Comparison of ENCODE assay signal across 24 cellular contexts in the genomic region with DNA sequence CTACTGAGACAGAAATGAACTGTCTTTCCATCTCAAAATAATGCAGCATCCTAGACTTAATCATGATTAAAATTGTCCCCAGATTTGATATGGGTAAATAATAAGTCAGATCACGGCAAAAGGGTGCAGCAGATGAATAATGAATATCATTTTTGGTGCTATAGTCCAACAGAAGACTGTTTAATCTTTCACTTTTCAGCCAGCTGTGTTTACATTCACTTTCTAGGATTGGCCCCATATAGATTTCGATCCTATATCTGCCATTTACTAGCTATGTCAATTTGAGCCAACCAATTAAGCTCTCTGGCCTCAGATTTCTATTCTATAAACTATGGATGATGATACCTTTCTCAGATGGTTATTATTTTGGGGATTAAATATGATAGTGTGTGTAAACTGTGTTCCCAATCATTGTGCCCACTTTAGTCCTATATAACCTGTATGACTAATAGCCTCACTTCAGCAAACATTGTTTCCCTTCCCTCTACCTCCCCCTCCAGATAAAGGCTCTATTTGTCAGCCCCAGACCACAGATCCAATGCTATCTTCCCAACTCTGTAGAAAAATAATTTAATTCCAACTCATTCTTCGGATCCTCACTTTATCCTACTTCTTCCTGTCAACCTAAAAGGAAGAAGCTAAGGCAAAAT.
"Had no signal": no experiment of that assay in that cellular context is flagged by ENCODE, and none has a peak within 500 bp of the region (broad histone marks: within the 10 kb centered on the region; RNA-seq: fewer than 3 reads in every experiment).

No MANE protein-coding gene starts in this region.

- H3K27me3 ChIP-seq: ascending aorta, cardiac muscle cell, gastrocnemius medialis, pancreas, suprapubic skin, tibial nerve had no signal

- H3K4me1 ChIP-seq: ascending aorta, gastrocnemius medialis, psoas muscle, suprapubic skin, tibial nerve had no signal

- ATAC-seq: gastrocnemius medialis; naive thymus-derived CD8-positive, alpha-beta T cell; pancreas; psoas muscle; stimulated activated naive B cell treated with anti-CD40 and anti-IgM and Interleukin-4, amounts not matched to agents 10 μg/mL and 1 μg/mL and 100 μg/mL, for 72 hours had no signal

- H3K27ac ChIP-seq: ascending aorta, cardiac muscle cell, coronary artery, dorsolateral prefrontal cortex, gastrocnemius medialis, pancreas, psoas muscle, suprapubic skin, tibial nerve had no signal

- DNase-seq: activated CD4-positive, alpha-beta memory T cell treated with anti-CD3 and anti-CD28 coated beads for 36 hours; activated CD4-positive, alpha-beta T cell treated with anti-CD3 and anti-CD28 coated beads, Interleukin-2, amount 10 ng/mL, durations not matched to agents 24 days and 14 days; activated CD4-positive, CD25-positive, alpha-beta regulatory T cell treated with anti-CD3 and anti-CD28 coated beads, Interleukin-2, amount 50 U/mL, for 72 hours; activated CD8-positive, alpha-beta memory T cell treated with anti-CD3 and anti-CD28 coated beads, Interleukin-2, amount 50 U/mL, for 4 hours; activated gamma-delta T cell; activated naive CD4-positive, alpha-beta T cell treated with anti-CD3 and anti-CD28 coated beads, Interleukin-2, amount 10 ng/mL, durations not matched to agents 7 days and 5 days; activated naive CD8-positive, alpha-beta T cell treated with anti-CD3 and anti-CD28 coated beads, Interleukin-2, amount 10 ng/mL, durations not matched to agents 7 days and 5 days; activated T-cell treated with anti-CD3 and anti-CD28 coated beads, Interleukin-2, amount 50 U/mL, for 1 hour; dorsolateral prefrontal cortex; effector memory CD4-positive, alpha-beta T cell; gastrocnemius medialis; hippocampal formation; naive thymus-derived CD8-positive, alpha-beta T cell; nucleus accumbens; pancreas; psoas muscle; stimulated activated CD4-positive, alpha-beta T cell treated with anti-CD3 and anti-CD28 coated beads, Interleukin-15, amount 100 ng/mL, for 24 hours; stimulated activated CD4-positive, alpha-beta T cell treated with anti-CD3 and anti-CD28 coated beads, Interleukin-2, amount 100 ng/mL, for 24 hours; stimulated activated naive B cell treated with anti-CD40 and anti-IgM and Interleukin-4, amounts not matched to agents 10 μg/mL and 1 μg/mL and 100 μg/mL, for 72 hours had no signal

- H3K9me3 ChIP-seq: ascending aorta, gastrocnemius medialis, pancreas, suprapubic skin, tibial nerve had no signal

- H3K4me3 ChIP-seq: ascending aorta, cardiac muscle cell, coronary artery, dorsolateral prefrontal cortex, gastrocnemius medialis, pancreas, psoas muscle, suprapubic skin, tibial nerve had no signal

- H3K36me3 ChIP-seq: ascending aorta, cardiac muscle cell, gastrocnemius medialis, pancreas, suprapubic skin, tibial nerve had no signal
